21 cellular contexts compared by ENCODE assay signal in genomic region chr7:71348751-71349415, GRCh38.
DNase-seq lines count a peak whose midpoint lies in the region; ATAC-seq and TF ChIP-seq lines count a peak whose summit lies in the region.
"Had no signal": no experiment of that assay in that cellular context is flagged by ENCODE, and none has a peak within 500 bp of the region (broad histone marks: within the 10 kb centered on the region; RNA-seq: fewer than 3 reads in every experiment).

No MANE protein-coding gene starts in this region.

- TF ChIP-seq POLR2A in transverse colon (IDR thresholded peaks at IDR 0.05) = no peak

- no peaks in the 10 kb centered on the region for H3K27me3 Mint-ChIP-seq in WTC11 (ENCODE audit: low read depth)
- no peaks in the 10 kb centered on the region for H3K27me3 Mint-ChIP-seq in activated T-helper 17 cell treated with anti-CD3 and anti-CD28 coated beads, Interleukin-2, amount 50 U/mL, for 72 hours
- H3K27me3 Mint-ChIP-seq: activated CD4-positive, alpha-beta T cell treated with anti-CD3 and anti-CD28 coated beads, Interleukin-2, amount 10 ng/mL, durations not matched to agents 7 days and 5 days; activated naive CD4-positive, alpha-beta T cell treated with anti-CD3 and anti-CD28 coated beads, Interleukin-2, amount 50 U/mL, for 24 hours; naive B cell had no signal

- H3K9me3 ChIP-seq in transverse colon = peaks cover 4 to 8% of the 10 kb centered on the region in 2 donors
- no peaks in the 10 kb centered on the region for H3K9me3 ChIP-seq in right cardiac atrium (ENCODE audit: control insufficient read depth, low read length)
- peaks cover 4% of the 10 kb centered on the region for H3K9me3 ChIP-seq in osteoblast (ENCODE audit: low read depth, low read length)

- H4K20me1 ChIP-seq in osteoblast (ENCODE audit: insufficient read depth, low read length) = no peaks in the 10 kb centered on the region
- H4K20me1 ChIP-seq: BLaER1 treated with 17β-estradiol and CSF1 and Interleukin-3, amounts not matched to agents 10 nM and 100 nM had no signal

- DNase-seq in NCI-H748 (lab: John Stamatoyannopoulos, UW; ENCODE audit: unreplicated experiment) (peak; percentile 13), NCI-H748 treated with DMSO at 0.1 percent for 48 hours (lab: John Stamatoyannopoulos, UW) (no peak), WTC11 (ENCODE audit: low spot score) (no peak), islet precursor cell (peak; percentile 63), transverse colon (no peak), right cardiac atrium (no peak), osteoblast (ENCODE audit: insufficient read length, low spot score, missing footprints) (no peak)
- DNase-seq: activated CD4-positive, alpha-beta T cell treated with anti-CD3 and anti-CD28 coated beads, Interleukin-2, amount 10 ng/mL, durations not matched to agents 7 days and 5 days; activated T-cell treated with anti-CD3 and anti-CD28 coated beads for 4 hours; effector CD4-positive, alpha-beta T cell; Karpas-422; left ventricle myocardium superior; naive B cell; NCI-H1436 treated with DMSO at 0.1 percent for 48 hours; NCI-H510A; stimulated activated CD4-positive, alpha-beta T cell treated with anti-CD3 and anti-CD28 coated beads, Interleukin-15, amount 100 ng/mL, for 24 hours; stimulated activated naive CD8-positive, alpha-beta T cell treated with anti-CD3 and anti-CD28 coated beads, Interleukin-15, Interleukin-2, amounts not matched to agents 100 U/mL and 50 U/mL, for 24 hours had no signal

- H3K36me3 ChIP-seq in transverse colon (no peaks in the 10 kb centered on the region), osteoblast (ENCODE audit: insufficient read depth, low read length) (no peaks in the 10 kb centered on the region)
- H3K36me3 ChIP-seq: BLaER1 treated with 17β-estradiol and CSF1 and Interleukin-3, amounts not matched to agents 10 nM and 100 nM had no signal

- POLR2A ChIA-PET in WTC11 (lab: Charles Lee) = interaction anchor here (0.6 kb wide), 1 partner anchor 85 kb away, joined by 3 read pairs; no protein-coding TSS in a partner anchor

- H3K79me2 ChIP-seq in osteoblast (ENCODE audit: insufficient read depth, low read length) = no peaks in the 10 kb centered on the region

- H3K9me3 Mint-ChIP-seq in WTC11 = peaks cover 38% of the 10 kb centered on the region
- peaks cover 27% of the 10 kb centered on the region for H3K9me3 Mint-ChIP-seq in activated T-helper 17 cell treated with anti-CD3 and anti-CD28 coated beads, Interleukin-2, amount 50 U/mL, for 72 hours

- peaks cover 43% of the 10 kb centered on the region for H3K36me3 Mint-ChIP-seq in WTC11
- no peaks in the 10 kb centered on the region for H3K36me3 Mint-ChIP-seq in activated T-helper 17 cell treated with anti-CD3 and anti-CD28 coated beads, Interleukin-2, amount 50 U/mL, for 72 hours (ENCODE audit: low read depth)
- H3K36me3 Mint-ChIP-seq: activated naive CD4-positive, alpha-beta T cell treated with anti-CD3 and anti-CD28 coated beads, Interleukin-2, amount 50 U/mL, for 24 hours; naive B cell had no signal

- H3K4me3 ChIP-seq in transverse colon (peak overlapping the region in 1 of 4 donors; percentile 5), right cardiac atrium (ENCODE audit: low read length) (no peak overlapping the region), osteoblast (ENCODE audit: insufficient read depth, low read length) (no peak overlapping the region)
- H3K4me3 ChIP-seq: BLaER1 treated with 17β-estradiol and CSF1 and Interleukin-3, amounts not matched to agents 10 nM and 100 nM had no signal

- in situ Hi-C loops in transverse colon (cut with MboI; ENCODE audit: low pct_ligation_motif_present in 1 of 4, low pct_unique_long_range_greater_than_20kb in 1 of 4, low sequenced_read_pairs in 3 of 4) = no loop called here

- H3K27ac Mint-ChIP-seq in WTC11 = peak overlapping the region; percentile 95
- no peak overlapping the region for H3K27ac Mint-ChIP-seq in activated T-helper 17 cell treated with anti-CD3 and anti-CD28 coated beads, Interleukin-2, amount 50 U/mL, for 72 hours
- H3K27ac Mint-ChIP-seq: activated CD4-positive, alpha-beta T cell treated with anti-CD3 and anti-CD28 coated beads, Interleukin-2, amount 10 ng/mL, durations not matched to agents 7 days and 5 days; activated naive CD4-positive, alpha-beta T cell treated with anti-CD3 and anti-CD28 coated beads, Interleukin-2, amount 50 U/mL, for 24 hours; naive B cell had no signal

- H3K4me1 Mint-ChIP-seq in WTC11 = peaks cover 44% of the 10 kb centered on the region
- H3K4me1 Mint-ChIP-seq in activated T-helper 17 cell treated with anti-CD3 and anti-CD28 coated beads, Interleukin-2, amount 50 U/mL, for 72 hours = no peaks in the 10 kb centered on the region
- H3K4me1 Mint-ChIP-seq: activated CD4-positive, alpha-beta T cell treated with anti-CD3 and anti-CD28 coated beads, Interleukin-2, amount 10 ng/mL, durations not matched to agents 7 days and 5 days; activated naive CD4-positive, alpha-beta T cell treated with anti-CD3 and anti-CD28 coated beads, Interleukin-2, amount 50 U/mL, for 24 hours; naive B cell had no signal

- WGBS in transverse colon (ENCODE audit: low coverage in 1 of 2), 2 donors = 44 to 49% methylated on average over 2 to 11 of the region's 11 CpGs
- WGBS in right cardiac atrium = 62% methylated on average over 11 of the region's 11 CpGs

- CTCF ChIA-PET in WTC11 (lab: Charles Lee) = interaction anchor here (1.3 kb wide), 1 partner anchor 16 kb away, joined by 3 read pairs; no protein-coding TSS in a partner anchor

- ATAC-seq in WTC11 (peak; percentile 82), right cardiac atrium (no peak)
- ATAC-seq in activated T-helper 17 cell treated with anti-CD3 and anti-CD28 coated beads, Interleukin-2, amount 50 U/mL, for 72 hours (replicated peaks) = no peak
- ATAC-seq: left ventricle myocardium superior; stimulated activated naive CD8-positive, alpha-beta T cell treated with anti-CD3 and anti-CD28 coated beads, Interleukin-15, Interleukin-2, amounts not matched to agents 100 U/mL and 50 U/mL, for 24 hours had no signal

- H3K4me1 ChIP-seq in transverse colon (no peaks in the 10 kb centered on the region), right cardiac atrium (ENCODE audit: control insufficient read depth, insufficient read depth, low read length) (no peaks in the 10 kb centered on the region), osteoblast (ENCODE audit: insufficient read depth, low read length) (no peaks in the 10 kb centered on the region)

- H3K4me3 Mint-ChIP-seq in WTC11 = no peak overlapping the region
- no peak overlapping the region for H3K4me3 Mint-ChIP-seq in activated T-helper 17 cell treated with anti-CD3 and anti-CD28 coated beads, Interleukin-2, amount 50 U/mL, for 72 hours
- H3K4me3 Mint-ChIP-seq: activated CD4-positive, alpha-beta T cell treated with anti-CD3 and anti-CD28 coated beads, Interleukin-2, amount 10 ng/mL, durations not matched to agents 7 days and 5 days; activated naive CD4-positive, alpha-beta T cell treated with anti-CD3 and anti-CD28 coated beads, Interleukin-2, amount 50 U/mL, for 24 hours; naive B cell had no signal

- no peak overlapping the region for H2AFZ ChIP-seq in osteoblast (ENCODE audit: low read length)

- TF ChIP-seq EP300 in transverse colon (IDR thresholded peaks at IDR 0.05; ENCODE audit: low read depth) = no peak

- H3K27me3 ChIP-seq in transverse colon = no peaks in the 10 kb centered on the region
- no peaks in the 10 kb centered on the region for H3K27me3 ChIP-seq in right cardiac atrium (ENCODE audit: control insufficient read depth, insufficient read depth)
- no peaks in the 10 kb centered on the region for H3K27me3 ChIP-seq in osteoblast (ENCODE audit: insufficient read depth, low read length)
- H3K27me3 ChIP-seq: BLaER1 treated with 17β-estradiol and CSF1 and Interleukin-3, amounts not matched to agents 10 nM and 100 nM had no signal

- peak overlapping the region in 3 of 4 donors; percentile 22 to 42 (median 32) for H3K27ac ChIP-seq in transverse colon
- no peak overlapping the region for H3K27ac ChIP-seq in right cardiac atrium (ENCODE audit: low read length)
- no peak overlapping the region for H3K27ac ChIP-seq in osteoblast (ENCODE audit: low read depth, low read length)
- H3K27ac ChIP-seq: BLaER1 treated with 17β-estradiol and CSF1 and Interleukin-3, amounts not matched to agents 10 nM and 100 nM; HL-60 had no signal

- no peak overlapping the region for H3K4me2 ChIP-seq in osteoblast (ENCODE audit: insufficient read depth, low read length)
- H3K4me2 ChIP-seq: BLaER1 treated with 17β-estradiol and CSF1 and Interleukin-3, amounts not matched to agents 10 nM and 100 nM had no signal

- TF ChIP-seq CTCF in WTC11 (IDR thresholded peaks at IDR 0.05) (no peak), transverse colon (IDR thresholded peaks at IDR 0.05) (no peak), osteoblast (IDR thresholded peaks at IDR 0.05; ENCODE audit: extremely low read depth, low read depth, low read length) (no peak)

- intact Hi-C loops in transverse colon (cut with DNase I; ENCODE audit: low total_unique reads) (no loop called here), right cardiac atrium (cut with DNase I) (no loop called here)

TF ChIP-seq in WTC11, 78 proteins besides CTCF, POLR2A, EP300 and RAD21 (continues in another document):
- TF ChIP-seq USF1 (CRISPR knock-in tag; IDR thresholded peaks at IDR 0.05) (no peak), RELA (CRISPR knock-in tag; IDR thresholded peaks at IDR 0.05; ENCODE audit: borderline replicate concordance) (no peak), ZMAT4 (CRISPR knock-in tag; IDR thresholded peaks at IDR 0.05) (no peak), NFE2L1 (CRISPR knock-in tag; IDR thresholded peaks at IDR 0.05) (no peak)

Comparison
In these comparisons a context has a peak if more than half of its experiments do, and no peak if none do; other contexts are left out.
1. DNase-seq: peak in NCI-H748 (single experiment) and islet precursor cell (single experiment); none in NCI-H748 treated with DMSO at 0.1 percent for 48 hours (single experiment), WTC11 (single experiment), transverse colon (single experiment), right cardiac atrium (0 of 3) and osteoblast (single experiment).
2. H3K27ac ChIP-seq: peak in transverse colon (3 of 4); none in right cardiac atrium (single experiment) and osteoblast (single experiment).